In the genomic region with DNA sequence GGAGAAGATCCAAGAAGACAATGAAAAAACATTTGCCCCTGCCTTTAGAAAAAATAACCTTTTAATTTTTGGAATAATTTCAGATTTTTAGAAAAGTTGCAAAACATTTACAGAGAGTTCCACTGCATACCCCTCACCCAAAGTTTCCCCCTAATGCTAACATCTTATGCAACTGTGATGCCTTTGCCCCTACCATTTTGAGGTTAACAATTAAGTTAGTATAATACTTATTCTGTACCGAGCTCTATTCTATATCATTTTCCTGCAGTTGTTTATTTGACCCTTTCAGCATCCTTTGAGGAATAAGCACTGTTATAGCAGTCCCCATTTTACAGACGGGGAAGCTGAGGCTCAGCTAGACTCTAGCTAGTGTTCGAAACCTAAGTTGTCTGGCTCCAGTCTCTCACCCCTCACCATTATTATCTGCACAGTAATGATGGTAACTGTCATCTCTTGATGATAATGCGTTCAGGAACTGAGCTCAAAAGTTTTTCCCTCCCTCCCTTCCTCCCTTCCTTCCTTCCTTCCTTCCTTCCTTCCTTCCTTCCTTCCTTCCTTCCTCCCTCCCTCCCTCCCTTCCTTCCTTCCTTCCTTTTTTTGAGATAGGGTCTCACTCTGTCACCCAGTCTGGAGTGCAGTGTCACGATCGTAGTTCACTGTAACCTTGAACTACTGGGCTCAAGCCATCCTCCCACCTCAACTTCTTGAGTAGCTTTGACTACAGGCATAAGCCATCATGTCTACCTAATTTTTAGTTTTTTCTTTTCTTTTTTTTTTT, we compare ENCODE assay signal across 17 cellular contexts.
DNase-seq lines count a peak whose midpoint lies in the region; ATAC-seq and TF ChIP-seq lines count a peak whose summit lies in the region.
"Had no signal": no experiment of that assay in that cellular context is flagged by ENCODE, and none has a peak within 500 bp of the region (broad histone marks: within the 10 kb centered on the region; RNA-seq: fewer than 3 reads in every experiment).

No MANE protein-coding gene starts in this region.

- no peaks in the 10 kb centered on the region for H3K27me3 Mint-ChIP-seq in CD8-positive, alpha-beta memory T cell
- no peaks in the 10 kb centered on the region for H3K27me3 Mint-ChIP-seq in activated B cell treated with CpG ODN at 0.5 μM for 24 hours
- H3K27me3 Mint-ChIP-seq in naive thymus-derived CD4-positive, alpha-beta T cell = no peaks in the 10 kb centered on the region

- 74 to 91% methylated on average over 3 to 6 of the region's 6 CpGs for WGBS in transverse colon (ENCODE audit: low coverage in 1 of 2), 2 donors

- peak overlapping the region; percentile 74 for H3K4me2 ChIP-seq in BLaER1
- H3K4me2 ChIP-seq: SK-N-SH had no signal

- H3K36me3 ChIP-seq in BLaER1 = no peaks in the 10 kb centered on the region
- no peaks in the 10 kb centered on the region for H3K36me3 ChIP-seq in CD8-positive, alpha-beta memory T cell (ENCODE audit: insufficient read depth, low read length)
- H3K36me3 ChIP-seq in naive thymus-derived CD4-positive, alpha-beta T cell (ENCODE audit: control insufficient read depth in 2 of 3, insufficient read depth in 3 of 3, low read length in 3 of 3) = no peaks in the 10 kb centered on the region
- H3K36me3 ChIP-seq in transverse colon = no peaks in the 10 kb centered on the region

- H3K9ac ChIP-seq in BLaER1 = no peak overlapping the region
- H3K9ac ChIP-seq: SK-N-SH had no signal

- peaks cover 0 to 7% (median 7%) of the 10 kb centered on the region in 3 donors for H3K36me3 Mint-ChIP-seq in CD8-positive, alpha-beta memory T cell
- peaks cover 7% of the 10 kb centered on the region for H3K36me3 Mint-ChIP-seq in activated B cell treated with CpG ODN at 0.5 μM for 24 hours (ENCODE audit: low read depth)
- peaks cover 0 to 8% (median 7%) of the 10 kb centered on the region in 5 donors for H3K36me3 Mint-ChIP-seq in naive thymus-derived CD4-positive, alpha-beta T cell

- CTCF ChIA-PET in CD8-positive, alpha-beta memory T cell (lab: Charles Lee) = interaction anchor here (0.7 to 2.0 kb wide), 2 partner anchors 25 to 99 kb away, joined by 3 to 6 read pairs; no protein-coding TSS in a partner anchor
- CTCF ChIA-PET in activated B cell treated with CpG ODN at 0.5 μM for 24 hours (lab: Charles Lee) = interaction anchor here (1.0 to 3.0 kb wide), 3 partner anchors 99 to 108 kb away, joined by 4 to 12 read pairs (median 8); no protein-coding TSS in a partner anchor
- CTCF ChIA-PET in naive thymus-derived CD4-positive, alpha-beta T cell (lab: Charles Lee) = interaction anchor here (0.9 kb wide), 1 partner anchor 37 kb away, joined by 6 read pairs; no protein-coding TSS in a partner anchor

- no peaks in the 10 kb centered on the region for H4K20me1 ChIP-seq in BLaER1

- intact Hi-C loops in activated B cell treated with CpG ODN at 0.5 μM for 24 hours (cut with micrococcal nuclease) = no loop called here
- intact Hi-C loops in naive thymus-derived CD4-positive, alpha-beta T cell (cut with micrococcal nuclease) = no loop called here
- intact Hi-C loops in transverse colon (cut with DNase I; ENCODE audit: low total_unique reads) = no loop called here

- ATAC-seq in activated B cell treated with CpG ODN at 0.5 μM for 24 hours (ENCODE audit: low read depth) = no peak
- no peak for ATAC-seq in naive thymus-derived CD4-positive, alpha-beta T cell
- ATAC-seq: GM12878, PC-3 had no signal

- no peak overlapping the region for H3K27ac Mint-ChIP-seq in CD8-positive, alpha-beta memory T cell
- H3K27ac Mint-ChIP-seq in activated B cell treated with CpG ODN at 0.5 μM for 24 hours = peak overlapping the region; percentile 75
- H3K27ac Mint-ChIP-seq in naive thymus-derived CD4-positive, alpha-beta T cell = peak overlapping the region in 4 of 9 donors; percentile 19 to 68 (median 61)

- no peak for DNase-seq in CD8-positive, alpha-beta memory T cell
- DNase-seq in activated B cell treated with CpG ODN at 0.5 μM for 24 hours = no peak
- DNase-seq in naive thymus-derived CD4-positive, alpha-beta T cell = no peak
- no peak for DNase-seq in SW480 (ENCODE audit: low spot score)
- no peak for DNase-seq in NCI-H748 (lab: John Stamatoyannopoulos, UW; ENCODE audit: unreplicated experiment)
- no peak for DNase-seq in NCI-H1105 (lab: John Stamatoyannopoulos, UW)
- DNase-seq in transverse colon = no peak
- DNase-seq: C1 segment of cervical spinal cord, Calu3, DMS79, HCEC 1CT, NCI-H1092, NCI-H1694, SK-N-SH had no signal

- H3K4me3 ChIP-seq in BLaER1 (no peak overlapping the region), transverse colon (no peak overlapping the region)
- no peak overlapping the region for H3K4me3 ChIP-seq in CD8-positive, alpha-beta memory T cell (ENCODE audit: low read length)
- no peak overlapping the region for H3K4me3 ChIP-seq in naive thymus-derived CD4-positive, alpha-beta T cell (ENCODE audit: low read length)
- H3K4me3 ChIP-seq: GM12878 had no signal

- peak overlapping the region in 2 of 7 donors; percentile 8 to 34 for H3K4me3 Mint-ChIP-seq in CD8-positive, alpha-beta memory T cell
- no peak overlapping the region for H3K4me3 Mint-ChIP-seq in activated B cell treated with CpG ODN at 0.5 μM for 24 hours
- peak overlapping the region in 6 of 10 donors; percentile 33 to 82 (median 58) for H3K4me3 Mint-ChIP-seq in naive thymus-derived CD4-positive, alpha-beta T cell

- POLR2A ChIA-PET in CD8-positive, alpha-beta memory T cell (lab: Charles Lee) = no interaction called here
- POLR2A ChIA-PET in activated B cell treated with CpG ODN at 0.5 μM for 24 hours (lab: Charles Lee) = interaction anchor here (0.7 to 1.3 kb wide), 4 partner anchors 14 to 42 kb away, joined by 3 to 9 read pairs (median 3); no protein-coding TSS in a partner anchor
- POLR2A ChIA-PET in naive thymus-derived CD4-positive, alpha-beta T cell (lab: Charles Lee) = interaction anchor here (1.1 to 1.7 kb wide), 2 partner anchors 13 to 64 kb away, joined by 3 to 4 read pairs; no protein-coding TSS in a partner anchor

- no peak for TF ChIP-seq POLR2A in transverse colon (IDR thresholded peaks at IDR 0.05)

- no peaks in the 10 kb centered on the region for H3K9me3 ChIP-seq in BLaER1
- H3K9me3 ChIP-seq in CD8-positive, alpha-beta memory T cell (ENCODE audit: low read length) = no peaks in the 10 kb centered on the region
- H3K9me3 ChIP-seq in naive thymus-derived CD4-positive, alpha-beta T cell (ENCODE audit: control insufficient read depth in 2 of 3, low read length in 3 of 3) = no peaks in the 10 kb centered on the region
- H3K9me3 ChIP-seq in transverse colon = no peaks in the 10 kb centered on the region
- H3K9me3 ChIP-seq: SK-N-SH had no signal

- H3K4me1 ChIP-seq in BLaER1 (peaks cover 43% of the 10 kb centered on the region), transverse colon (no peaks in the 10 kb centered on the region)
- H3K4me1 ChIP-seq in CD8-positive, alpha-beta memory T cell (ENCODE audit: insufficient read depth, low read length) = peaks cover 51% of the 10 kb centered on the region
- peaks cover 10 to 24% of the 10 kb centered on the region in 2 donors for H3K4me1 ChIP-seq in naive thymus-derived CD4-positive, alpha-beta T cell (ENCODE audit: control insufficient read depth in 2 of 2, insufficient read depth in 2 of 2, low read length in 2 of 2)

- in situ Hi-C loops in transverse colon (cut with MboI; ENCODE audit: low pct_ligation_motif_present in 1 of 4, low pct_unique_long_range_greater_than_20kb in 1 of 4, low sequenced_read_pairs in 3 of 4) = no loop called here

- peak overlapping the region; percentile 58; the same call in 1 of the 2 replicates for H3K27ac ChIP-seq in BLaER1
- H3K27ac ChIP-seq in CD8-positive, alpha-beta memory T cell (ENCODE audit: low read depth, low read length) = peak overlapping the region; percentile 33
- H3K27ac ChIP-seq in naive thymus-derived CD4-positive, alpha-beta T cell (ENCODE audit: low read depth, low read length) = no peak overlapping the region
- no peak overlapping the region for H3K27ac ChIP-seq in transverse colon

- no peak for TF ChIP-seq CTCF in activated B cell treated with CpG ODN at 0.5 μM for 24 hours (IDR thresholded peaks at IDR 0.05)
- no peak for TF ChIP-seq CTCF in transverse colon (IDR thresholded peaks at IDR 0.05)

- H3K27me3 ChIP-seq in BLaER1 (no peaks in the 10 kb centered on the region), transverse colon (no peaks in the 10 kb centered on the region)
- no peaks in the 10 kb centered on the region for H3K27me3 ChIP-seq in CD8-positive, alpha-beta memory T cell (ENCODE audit: insufficient read depth, low read length, poor library complexity, severe bottlenecking)
- H3K27me3 ChIP-seq in naive thymus-derived CD4-positive, alpha-beta T cell (ENCODE audit: control insufficient read depth in 2 of 2, insufficient read depth in 2 of 2, low read length in 2 of 2) = no peaks in the 10 kb centered on the region

- TF ChIP-seq EP300 in transverse colon (IDR thresholded peaks at IDR 0.05; ENCODE audit: low read depth) = no peak

- peaks cover 72 to 97% (median 83%) of the 10 kb centered on the region in 3 donors for H3K4me1 Mint-ChIP-seq in CD8-positive, alpha-beta memory T cell
- peaks cover 91% of the 10 kb centered on the region for H3K4me1 Mint-ChIP-seq in activated B cell treated with CpG ODN at 0.5 μM for 24 hours
- H3K4me1 Mint-ChIP-seq in naive thymus-derived CD4-positive, alpha-beta T cell = peaks cover 36 to 94% (median 80%) of the 10 kb centered on the region in 7 donors

- no peaks in the 10 kb centered on the region for H3K9me3 Mint-ChIP-seq in CD8-positive, alpha-beta memory T cell
- H3K9me3 Mint-ChIP-seq in activated B cell treated with CpG ODN at 0.5 μM for 24 hours = no peaks in the 10 kb centered on the region
- no peaks in the 10 kb centered on the region for H3K9me3 Mint-ChIP-seq in naive thymus-derived CD4-positive, alpha-beta T cell

Comparison
In these comparisons a context has a peak if more than half of its experiments do, and no peak if none do; other contexts are left out.
1. H3K27ac ChIP-seq: peak in BLaER1 (single experiment) and CD8-positive, alpha-beta memory T cell (single experiment); none in naive thymus-derived CD4-positive, alpha-beta T cell (single experiment) and transverse colon (0 of 4).